28 cellular contexts compared by ENCODE assay signal in genomic region chr17:50137050-50137449, GRCh38. TPM values are rescaled to one million over a fixed set of nuclear protein-coding genes. Genes with fewer than 3 reads are reported as not detected.
DNase-seq lines count a peak whose midpoint lies in the region; ATAC-seq and TF ChIP-seq lines count a peak whose summit lies in the region.
"Had no signal": no experiment of that assay in that cellular context is flagged by ENCODE, and none has a peak within 500 bp of the region (broad histone marks: within the 10 kb centered on the region; RNA-seq: fewer than 3 reads in every experiment).

No MANE protein-coding gene starts in this region.

- no peak overlapping the region for H2BK20ac ChIP-seq in H9 (ENCODE audit: low read depth, low read length, poor library complexity, severe bottlenecking)

- peaks cover 64% of the 10 kb centered on the region for H3K36me3 Mint-ChIP-seq in Caco-2 (ENCODE audit: insufficient read depth, unreplicated experiment)
- peaks cover 57% of the 10 kb centered on the region for H3K36me3 Mint-ChIP-seq in brain
- H3K36me3 Mint-ChIP-seq in neural crest cell (ENCODE audit: low read depth), result peaks cover 19% of the 10 kb centered on the region
- peaks cover 18 to 60% (median 53%) of the 10 kb centered on the region in 3 experiments; a peak in 6 of 7 replicates for H3K36me3 Mint-ChIP-seq in H9 (ENCODE audit: insufficient read depth in 1 of 3, low read depth in 3 of 3)

- H3K4me1 ChIP-seq in Caco-2 (peaks cover 12% of the 10 kb centered on the region), H9 (ENCODE audit: insufficient read depth, low read length) (no peaks in the 10 kb centered on the region; the same call in 1 of the 2 replicates)

- no peak overlapping the region for H2AFZ ChIP-seq in H9 (ENCODE audit: low read length)
- H2AFZ ChIP-seq: parathyroid adenoma had no signal

- H3K4me3 Mint-ChIP-seq in Caco-2 (ENCODE audit: unreplicated experiment) (no peak overlapping the region), brain (no peak overlapping the region), neural crest cell (peak overlapping the region; percentile 53), H9 (no peak overlapping the region)
- H3K4me3 Mint-ChIP-seq: CD14-positive monocyte, HFFc6 had no signal

- H2BK15ac ChIP-seq in H9 (ENCODE audit: low read depth, low read length), result no peak overlapping the region

- peaks cover 2% of the 10 kb centered on the region for H4K20me1 ChIP-seq in H9 (ENCODE audit: control insufficient read depth, insufficient read depth, insufficient read length)

- intact Hi-C loops in Caco-2 (cut with micrococcal nuclease; ENCODE audit: unreplicated experiment), result no loop called here

- H3K9me3 ChIP-seq in Caco-2 (no peaks in the 10 kb centered on the region), H9 (ENCODE audit: control insufficient read depth, low read depth, low read length) (no peaks in the 10 kb centered on the region)
- H3K9me3 ChIP-seq: heart right ventricle, right atrium auricular region, SJSA1, upper lobe of left lung had no signal

- no peak overlapping the region for H3K18ac ChIP-seq in H9 (ENCODE audit: insufficient read length, low read depth, low read length)

- no peak overlapping the region for H3K27ac ChIP-seq in H9 (ENCODE audit: insufficient read length, low read depth, low read length)
- H3K27ac ChIP-seq: brain microvascular endothelial cell, coronary artery, heart right ventricle, KMS-11, parathyroid adenoma, right atrium auricular region, SJSA1, upper lobe of left lung had no signal

- no peak overlapping the region for H3K9ac ChIP-seq in H9 (ENCODE audit: extremely low read depth, insufficient read length, low read length)
- H3K9ac ChIP-seq: KMS-11, parathyroid adenoma had no signal

- H3T11ph ChIP-seq in H9 (ENCODE audit: low read length), result no peak overlapping the region

- no peaks in the 10 kb centered on the region for H3K9me3 Mint-ChIP-seq in Caco-2 (ENCODE audit: unreplicated experiment)
- no peaks in the 10 kb centered on the region for H3K9me3 Mint-ChIP-seq in brain
- H3K9me3 Mint-ChIP-seq in neural crest cell, result no peaks in the 10 kb centered on the region
- no peaks in the 10 kb centered on the region; a peak in 1 of 5 replicates for H3K9me3 Mint-ChIP-seq in H9
- H3K9me3 Mint-ChIP-seq: HFFc6, nephron had no signal

- H3K23ac ChIP-seq in H9 (ENCODE audit: insufficient read length, low read depth, low read length), result no peak overlapping the region

- no peak overlapping the region for H4K91ac ChIP-seq in H9 (ENCODE audit: insufficient read length, low read depth, low read length)

- no peak overlapping the region for H4K8ac ChIP-seq in H9 (replicated peaks; ENCODE audit: insufficient read length, low read depth, low read length)

- no peaks in the 10 kb centered on the region for H3K79me2 ChIP-seq in H9 (ENCODE audit: insufficient read depth, low read length)
- H3K79me2 ChIP-seq: parathyroid adenoma had no signal

- no peak overlapping the region for H3K4ac ChIP-seq in H9 (ENCODE audit: low read depth, low read length)

- H3K56ac ChIP-seq in H9 (ENCODE audit: insufficient read length, low read depth, low read length), result no peak overlapping the region

- H2AK5ac ChIP-seq in H9 (ENCODE audit: insufficient read length, low read length), result no peak overlapping the region

- no peaks in the 10 kb centered on the region for H3K79me1 ChIP-seq in H9 (ENCODE audit: insufficient read depth, low read depth, low read length, poor library complexity, severe bottlenecking)

- TF ChIP-seq CTCF in Caco-2 (IDR thresholded peaks at IDR 0.05; ENCODE audit: insufficient read depth in 1 of 2, low read depth in 1 of 2, low read length in 1 of 2, severe bottlenecking in 1 of 2, unreplicated experiment in 1 of 2), result no peak
- TF ChIP-seq CTCF in brain (conservative IDR thresholded peaks at IDR 0.05), result no peak
- TF ChIP-seq CTCF in neural crest cell (conservative IDR thresholded peaks at IDR 0.05), result no peak
- TF ChIP-seq CTCF in H9 (conservative IDR thresholded peaks at IDR 0.05), result no peak

- no peak overlapping the region for H3K4me3 ChIP-seq in Caco-2 (ENCODE audit: low read depth, low read length)
- H3K4me3 ChIP-seq: coronary artery, heart right ventricle, lung, right atrium auricular region, SJSA1, smooth muscle cell, upper lobe of left lung had no signal

- no peaks in the 10 kb centered on the region for H3K23me2 ChIP-seq in H9 (ENCODE audit: insufficient read length, low read depth, low read length, poor library complexity, severe bottlenecking)

- POLR2A ChIA-PET in Caco-2 (lab: Charles Lee), result interaction anchor here (0.6 kb wide), 1 partner anchor 271 kb away, joined by 3 read pairs; no protein-coding TSS in a partner anchor

- no peak overlapping the region for H2BK12ac ChIP-seq in H9 (ENCODE audit: insufficient read length, low read depth, low read length)

- no peak overlapping the region for H3K4me2 ChIP-seq in H9 (ENCODE audit: insufficient read depth, insufficient read length, low read length)
- H3K4me2 ChIP-seq: KMS-11, smooth muscle cell had no signal

- H3K27me3 Mint-ChIP-seq in Caco-2 (ENCODE audit: insufficient read depth, unreplicated experiment) (no peaks in the 10 kb centered on the region), brain (no peaks in the 10 kb centered on the region), neural crest cell (ENCODE audit: low read depth) (peaks cover 2% of the 10 kb centered on the region), H9 (ENCODE audit: low read depth) (peaks cover 5% of the 10 kb centered on the region)

- H3K27ac Mint-ChIP-seq in Caco-2 (ENCODE audit: unreplicated experiment) (peak overlapping the region; percentile 7), brain (peak overlapping the region in 3 of 5 experiments; percentile 61 to 84 (median 77)), neural crest cell (ENCODE audit: unreplicated experiment) (no peak overlapping the region), H9 (no peak overlapping the region; a peak in 1 of 7 replicates)
- H3K27ac Mint-ChIP-seq: HFFc6 had no signal

- H3K36me3 ChIP-seq in Caco-2 (ENCODE audit: control insufficient read depth, insufficient read depth, low read length), result peaks cover 32% of the 10 kb centered on the region

- H4K5ac ChIP-seq in H9 (ENCODE audit: insufficient read length, low read depth, low read length), result no peak overlapping the region

- H3K14ac ChIP-seq in H9 (ENCODE audit: insufficient read depth, low read length), result no peak overlapping the region

- CTCF ChIA-PET in Caco-2 (lab: Charles Lee), result interaction anchor here (0.6 to 1.5 kb wide), 3 partner anchors 13 to 247 kb away, joined by 4 to 5 read pairs (median 4); no protein-coding TSS in a partner anchor

- no peak overlapping the region for H2BK5ac ChIP-seq in H9 (ENCODE audit: insufficient read length, low read length)

- no CpG with 5 or more reads among the region's 4 CpGs for WGBS in H9 (ENCODE audit: extremely low coverage, insufficient read length, low lambda C conversion rate)

- no peak for ATAC-seq in HG02798 (IDR thresholded peaks at IDR 0.05; ENCODE audit: poor library complexity, unreplicated experiment)
- ATAC-seq: esophagus mucosa, heart right ventricle had no signal

- H3K4me1 Mint-ChIP-seq in Caco-2 (ENCODE audit: low read depth, unreplicated experiment) (peaks cover 16% of the 10 kb centered on the region), brain (peaks cover 26% of the 10 kb centered on the region), neural crest cell (peaks cover 6% of the 10 kb centered on the region), H9 (peaks cover 20 to 28% of the 10 kb centered on the region in 2 experiments)

- BruUV-seq in Caco-2 (replicated peaks; lab: Mats Ljungman, UMichigan), result no TSS peak

- H2BK120ac ChIP-seq in H9 (ENCODE audit: low read depth, low read length, poor library complexity, severe bottlenecking), result no peak overlapping the region

- DNase-seq in CD1c-positive myeloid dendritic cell (ENCODE audit: extremely low spot score), result peak; percentile 44
- no peak for DNase-seq in Caco-2
- DNase-seq in neural crest cell (ENCODE audit: low read depth, low spot score), result no peak
- DNase-seq in NCI-H510A (lab: John Stamatoyannopoulos, UW), result no peak
- no peak for DNase-seq in H9
- DNase-seq: brain microvascular endothelial cell; foreskin fibroblast; heart right ventricle; HFFc6; NCI-H1417 treated with DMSO at 0.1 percent for 48 hours; NCI-H2081; NCI-H345; NCI-H774; stimulated activated CD4-positive, alpha-beta T cell treated with anti-CD3 and anti-CD28 coated beads, Interleukin-2, amount 100 ng/mL, for 24 hours; upper lobe of left lung had no signal

- no peaks in the 10 kb centered on the region for H3K27me3 ChIP-seq in Caco-2 (replicated peaks; ENCODE audit: control insufficient read depth, insufficient read depth, low read length)
- H3K27me3 ChIP-seq in H9 (ENCODE audit: insufficient read depth, low read length), result no peaks in the 10 kb centered on the region; the same call in 1 of the 2 replicates
- H3K27me3 ChIP-seq: brain microvascular endothelial cell, heart right ventricle, right atrium auricular region, SJSA1, upper lobe of left lung had no signal

RNA-seq across cellular contexts. Expression of gene SAMD14, which starts 7.1 kb away (rescaled TPM):
- total RNA-seq in Caco-2 (2022) (2.2 and 3.4 TPM in 2 replicates), neural crest cell (26.1 and 28.7 TPM in 2 replicates), H9 (2021) (4.8 and 5.9 TPM in 2 replicates)
- 24.4 TPM for polyA plus RNA-seq in brain (ENCODE audit: insufficient read depth, low read depth, low replicate concordance)
- polyA plus RNA-seq: CD14-positive monocyte had no signal

RNA-seq across cellular contexts. Expression of gene PPP1R9B, which starts 13.4 kb away (rescaled TPM):
- total RNA-seq in Caco-2 (2022) (74.8 and 76.2 TPM in 2 replicates), neural crest cell (67.1 and 68.8 TPM in 2 replicates), H9 (2021) (23.0 and 25.8 TPM in 2 replicates)
- polyA plus RNA-seq in brain (ENCODE audit: insufficient read depth, low read depth, low replicate concordance), result 53.1 TPM

RNA-seq across cellular contexts. Expression of gene SGCA, which starts 28.8 kb away (rescaled TPM):
- total RNA-seq in Caco-2 (2022) (not detected in 2 replicates), neural crest cell (not detected in 2 replicates), H9 (2021) (0.24 TPM in 1 of 2 replicates, not detected in the other)
- 1.6 TPM for polyA plus RNA-seq in brain (ENCODE audit: insufficient read depth, low read depth, low replicate concordance)
- total RNA-seq: smooth muscle cell; T-helper 2 cell treated with Interferon-gamma antibody and Interleukin-4, amounts not matched to agents 100 ng/mL and 5 ng/mL, for 36 hours had no signal

RNA-seq across cellular contexts. Expression of gene PDK2, which starts 41.9 kb away (rescaled TPM):
- total RNA-seq in Caco-2 (2022) (10.5 and 15.2 TPM in 2 replicates), neural crest cell (21.6 and 24.6 TPM in 2 replicates), H9 (2021) (16.2 and 19.9 TPM in 2 replicates)
- polyA plus RNA-seq in brain (ENCODE audit: insufficient read depth, low read depth, low replicate concordance), result 80.8 TPM

Comparison
In these comparisons a context has a peak if more than half of its experiments do, and no peak if none do; other contexts are left out.
1. H3K27ac Mint-ChIP-seq: peak in Caco-2 (single experiment) and brain (3 of 5); none in neural crest cell (single experiment) and H9 (0 of 3).